ENCODE assay signal across 15 cellular contexts in genomic region chr10:109995178-109995577, GRCh38.
"Had no signal": no experiment of that assay in that cellular context is flagged by ENCODE, and none has a peak within 500 bp of the region (broad histone marks: within the 10 kb centered on the region; RNA-seq: fewer than 3 reads in every experiment).

No MANE protein-coding gene starts in this region.

- H3K27ac ChIP-seq: ascending aorta, dorsolateral prefrontal cortex, right lobe of liver, thoracic aorta had no signal

- H3K9me3 ChIP-seq: ascending aorta, right lobe of liver, thoracic aorta had no signal

- H3K4me3 ChIP-seq: ascending aorta, dorsolateral prefrontal cortex, right lobe of liver, thoracic aorta had no signal

- ATAC-seq: activated CD8-positive, alpha-beta memory T cell treated with anti-CD3 and anti-CD28 coated beads, Interleukin-2, amount 10 ng/mL, durations not matched to agents 7 days and 5 days; activated naive CD8-positive, alpha-beta T cell treated with anti-CD3 and anti-CD28 coated beads, Interleukin-2, amount 50 U/mL, for 24 hours; stimulated activated naive CD8-positive, alpha-beta T cell treated with anti-CD3 and anti-CD28 coated beads, Interleukin-15, amount 100 ng/mL, for 72 hours had no signal

- H3K27me3 ChIP-seq: ascending aorta, dorsolateral prefrontal cortex, right lobe of liver had no signal

- H3K27ac Mint-ChIP-seq: activated CD4-positive, alpha-beta memory T cell treated with anti-CD3 and anti-CD28 coated beads for 36 hours; activated CD4-positive, alpha-beta T cell treated with anti-CD3 and anti-CD28 coated beads for 36 hours; activated CD8-positive, alpha-beta memory T cell treated with anti-CD3 and anti-CD28 coated beads, Interleukin-2, amount 10 ng/mL, durations not matched to agents 7 days and 5 days; activated naive CD4-positive, alpha-beta T cell treated with anti-CD3 and anti-CD28 coated beads for 36 hours; activated naive CD8-positive, alpha-beta T cell treated with anti-CD3 and anti-CD28 coated beads, Interleukin-2, amount 50 U/mL, for 24 hours; activated T-helper 2 cell treated with anti-CD3 and anti-CD28 coated beads, Interferon-gamma antibody, Interleukin-2, Interleukin-4, amounts not matched to agents 10 μg/mL and 5 μg/mL and 100 μg/mL, durations not matched to agents 14 hours and 24 hours and 36 hours; stimulated activated naive CD8-positive, alpha-beta T cell treated with anti-CD3 and anti-CD28 coated beads, Interleukin-15, amount 100 ng/mL, for 72 hours had no signal

- H3K9me3 Mint-ChIP-seq: activated CD4-positive, alpha-beta memory T cell treated with anti-CD3 and anti-CD28 coated beads for 36 hours; activated naive CD4-positive, alpha-beta T cell treated with anti-CD3 and anti-CD28 coated beads for 36 hours; activated naive CD8-positive, alpha-beta T cell treated with anti-CD3 and anti-CD28 coated beads, Interleukin-2, amount 50 U/mL, for 24 hours; activated T-helper 2 cell treated with anti-CD3 and anti-CD28 coated beads, Interferon-gamma antibody, Interleukin-2, Interleukin-4, amounts not matched to agents 10 μg/mL and 5 μg/mL and 100 μg/mL, durations not matched to agents 14 hours and 24 hours and 36 hours had no signal

- H3K36me3 Mint-ChIP-seq: activated CD4-positive, alpha-beta memory T cell treated with anti-CD3 and anti-CD28 coated beads for 36 hours; activated CD8-positive, alpha-beta memory T cell treated with anti-CD3 and anti-CD28 coated beads, Interleukin-2, amount 10 ng/mL, durations not matched to agents 7 days and 5 days had no signal

- H3K36me3 ChIP-seq: ascending aorta, right lobe of liver, thoracic aorta had no signal

- H3K27me3 Mint-ChIP-seq: activated CD4-positive, alpha-beta memory T cell treated with anti-CD3 and anti-CD28 coated beads for 36 hours; activated CD4-positive, alpha-beta T cell treated with anti-CD3 and anti-CD28 coated beads for 36 hours; activated naive CD8-positive, alpha-beta T cell treated with anti-CD3 and anti-CD28 coated beads, Interleukin-2, amount 50 U/mL, for 24 hours; stimulated activated naive CD8-positive, alpha-beta T cell treated with anti-CD3 and anti-CD28 coated beads, Interleukin-15, amount 100 ng/mL, for 72 hours had no signal

- DNase-seq: activated CD4-positive, alpha-beta memory T cell treated with anti-CD3 and anti-CD28 coated beads for 36 hours; activated CD4-positive, alpha-beta T cell treated with anti-CD3 and anti-CD28 coated beads for 36 hours; activated CD8-positive, alpha-beta memory T cell treated with anti-CD3 and anti-CD28 coated beads, Interleukin-2, amount 10 ng/mL, durations not matched to agents 7 days and 5 days; activated naive CD4-positive, alpha-beta T cell treated with anti-CD3 and anti-CD28 coated beads for 36 hours; activated naive CD8-positive, alpha-beta T cell treated with anti-CD3 and anti-CD28 coated beads, Interleukin-2, amount 50 U/mL, for 24 hours; activated T-cell treated with anti-CD3 and anti-CD28 coated beads, Interleukin-2, amount 50 U/mL, for 1 hour; dorsolateral prefrontal cortex; mesenchymal stem cell; right lobe of liver; stimulated activated CD4-positive, alpha-beta T cell treated with anti-CD3 and anti-CD28 coated beads, Interleukin-1b, Interleukin-23, amount 100 ng/mL, for 48 hours; stimulated activated naive CD8-positive, alpha-beta T cell treated with anti-CD3 and anti-CD28 coated beads, Interleukin-15, amount 100 ng/mL, for 72 hours had no signal

- H3K4me3 Mint-ChIP-seq: activated CD4-positive, alpha-beta memory T cell treated with anti-CD3 and anti-CD28 coated beads for 36 hours; activated CD4-positive, alpha-beta T cell treated with anti-CD3 and anti-CD28 coated beads for 36 hours; activated CD8-positive, alpha-beta memory T cell treated with anti-CD3 and anti-CD28 coated beads, Interleukin-2, amount 10 ng/mL, durations not matched to agents 7 days and 5 days; activated naive CD4-positive, alpha-beta T cell treated with anti-CD3 and anti-CD28 coated beads for 36 hours; activated naive CD8-positive, alpha-beta T cell treated with anti-CD3 and anti-CD28 coated beads, Interleukin-2, amount 50 U/mL, for 24 hours; neural crest cell; stimulated activated naive CD8-positive, alpha-beta T cell treated with anti-CD3 and anti-CD28 coated beads, Interleukin-15, amount 100 ng/mL, for 72 hours had no signal
